11 cellular contexts compared by ENCODE assay signal in the genomic region with DNA sequence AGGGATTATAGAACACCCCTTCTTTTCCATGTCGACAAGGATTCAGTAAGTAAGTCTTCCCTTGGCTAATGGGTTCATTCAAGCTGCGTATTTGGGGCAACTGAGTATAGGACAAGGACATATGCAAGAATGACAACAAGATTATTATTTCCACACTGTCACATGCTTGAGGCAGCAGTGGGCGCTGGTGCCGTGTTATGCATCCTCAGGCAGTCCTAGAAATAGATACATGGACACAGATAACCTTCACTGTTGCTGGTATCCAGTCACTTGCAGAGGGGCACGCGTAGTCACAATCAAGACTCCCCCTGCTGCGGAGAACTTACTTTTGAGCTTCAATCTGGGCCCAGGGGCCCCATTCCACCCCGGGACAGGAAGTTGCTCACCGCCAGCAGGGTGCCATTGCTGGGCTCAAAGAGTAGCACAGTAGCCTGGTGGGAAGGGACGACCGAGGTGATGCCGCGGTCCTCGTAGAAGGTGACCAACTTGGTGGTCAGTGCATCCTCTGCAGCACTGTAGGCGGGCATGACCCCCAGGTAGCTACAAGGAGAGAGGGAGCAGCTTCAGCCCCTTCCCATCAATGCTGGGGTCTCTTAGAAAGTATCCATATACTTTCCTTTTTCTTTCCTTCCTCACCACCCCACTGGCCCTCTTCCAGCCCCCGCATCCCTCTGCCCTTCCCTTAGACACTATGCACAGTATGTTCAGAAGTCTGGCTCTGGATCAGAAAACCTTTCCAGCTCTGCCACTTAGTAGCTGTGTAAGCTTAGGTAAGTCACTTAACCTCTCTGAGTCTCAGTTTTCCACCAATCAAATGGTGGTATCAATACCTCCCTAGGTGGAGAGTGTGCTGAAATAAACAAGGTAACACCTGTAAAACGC. TPM values are rescaled to one million over a fixed set of nuclear protein-coding genes. Genes with fewer than 3 reads are reported as not detected.
A peak's percentile ranks its signal among the peaks of the same experiment; 100 is the strongest.
DNase-seq lines count a peak whose midpoint lies in the region; ATAC-seq, FAIRE-seq and TF ChIP-seq lines count a peak whose summit lies in the region.
"Had no signal": no experiment of that assay in that cellular context is flagged by ENCODE, and none has a peak within 500 bp of the region (broad histone marks: within the 10 kb centered on the region; RNA-seq: fewer than 3 reads in every experiment).

No MANE protein-coding gene starts in this region.

- no TSS peak for BruUV-seq in A673 (replicated peaks; lab: Mats Ljungman, UMichigan)

- no peak for TF ChIP-seq CTCF in A673 (conservative IDR thresholded peaks at IDR 0.05; ENCODE audit: low read depth, low read length)
- TF ChIP-seq CTCF in LNCaP clone FGC (IDR thresholded peaks at IDR 0.05; ENCODE audit: control insufficient read depth, extremely low read depth, insufficient read depth), result no peak
- no peak for TF ChIP-seq CTCF in epithelial cell of esophagus (IDR thresholded peaks at IDR 0.05; ENCODE audit: insufficient read depth, low read depth, low read length, missing control alignments)

- FAIRE-seq in H54 (lab: Jason Lieb, UNC), result no peak

- POLR2A ChIA-PET in A673 (lab: Charles Lee; ENCODE audit: low non-redundant PET), result interaction anchor here (0.6 kb wide), 1 partner anchor 78 kb away, joined by 10 read pairs; no protein-coding TSS in a partner anchor

- DNase-seq in A673 (ENCODE audit: low spot score) (no peak), LNCaP clone FGC (ENCODE audit: low read depth) (no peak), epithelial cell of esophagus (ENCODE audit: low read depth) (no peak), NOMO-1 treated with dmso at 0.1 percent for 144 hours (lab: John Stamatoyannopoulos, UW; ENCODE audit: unreplicated experiment) (no peak), COR-L47 (lab: John Stamatoyannopoulos, UW) (no peak), H54 (ENCODE audit: insufficient read length, low spot score) (no peak)
- DNase-seq: activated gamma-delta T cell had no signal

- peak overlapping the region; percentile 28 for H3K4me3 ChIP-seq in A673 (ENCODE audit: low read depth, low read length, poor library complexity, severe bottlenecking)
- H3K4me3 ChIP-seq in LNCaP clone FGC (ENCODE audit: low read depth, low read length), result peak overlapping the region; percentile 47
- H3K4me3 ChIP-seq in epithelial cell of esophagus (ENCODE audit: low read length), result peak overlapping the region; percentile 32
- H3K4me3 ChIP-seq in mucosa of stomach (ENCODE audit: low read length), result peak overlapping the region; percentile 70

- intact Hi-C loops in A673 (cut with micrococcal nuclease; ENCODE audit: unreplicated experiment), result no loop called here

- no peak for ATAC-seq in GM18868 (IDR thresholded peaks at IDR 0.05; ENCODE audit: unreplicated experiment)

- no peaks in the 10 kb centered on the region for H3K36me3 ChIP-seq in A673 (ENCODE audit: insufficient read depth, low read length, poor library complexity, severe bottlenecking)
- H3K36me3 ChIP-seq in mucosa of stomach (ENCODE audit: control insufficient read depth, insufficient read depth, low read length), result no peaks in the 10 kb centered on the region

- H3K27me3 ChIP-seq in A673 (replicated peaks; ENCODE audit: insufficient read depth, low read depth, low read length, poor library complexity), result peaks cover 73% of the 10 kb centered on the region
- H3K27me3 ChIP-seq in mucosa of stomach (ENCODE audit: control insufficient read depth, insufficient read depth, low read length), result peaks cover 13% of the 10 kb centered on the region

- CTCF ChIA-PET in A673 (lab: Charles Lee), result interaction anchor here (0.6 to 1.0 kb wide), 2 partner anchors 24 to 86 kb away, joined by 3 to 4 read pairs; no protein-coding TSS in a partner anchor

- peak overlapping the region; percentile 22 for H3K9ac ChIP-seq in mucosa of stomach (ENCODE audit: low read length)

- H3K9me3 ChIP-seq in A673 (ENCODE audit: low read depth, low read length, poor library complexity, severe bottlenecking) (no peaks in the 10 kb centered on the region), mucosa of stomach (ENCODE audit: control insufficient read depth, low read length) (no peaks in the 10 kb centered on the region)

- H3K27ac ChIP-seq in A673 (ENCODE audit: low read depth, low read length, poor library complexity, severe bottlenecking), result no peak overlapping the region

- H3K4me1 ChIP-seq in A673 (ENCODE audit: insufficient read depth, low read length, poor library complexity, severe bottlenecking) (no peaks in the 10 kb centered on the region), mucosa of stomach (ENCODE audit: control insufficient read depth, insufficient read depth, low read length) (peaks cover 8% of the 10 kb centered on the region)

- no peak for TF ChIP-seq POLR2A in H54 (IDR thresholded peaks at IDR 0.05; ENCODE audit: low read depth, low read length)

RNA-seq across cellular contexts. Expression of a gene that starts 0.8 kb away (rescaled TPM):
- total RNA-seq in A673 (2021), result not detected in 2 replicates
- total RNA-seq: M059J had no signal

RNA-seq across cellular contexts. Expression of a gene that starts 43.8 kb away (rescaled TPM):
- not detected in 2 replicates for total RNA-seq in A673 (2021)
- total RNA-seq: M059J, sciatic nerve had no signal
